11 cellular contexts compared by ENCODE assay signal in the genomic region with DNA sequence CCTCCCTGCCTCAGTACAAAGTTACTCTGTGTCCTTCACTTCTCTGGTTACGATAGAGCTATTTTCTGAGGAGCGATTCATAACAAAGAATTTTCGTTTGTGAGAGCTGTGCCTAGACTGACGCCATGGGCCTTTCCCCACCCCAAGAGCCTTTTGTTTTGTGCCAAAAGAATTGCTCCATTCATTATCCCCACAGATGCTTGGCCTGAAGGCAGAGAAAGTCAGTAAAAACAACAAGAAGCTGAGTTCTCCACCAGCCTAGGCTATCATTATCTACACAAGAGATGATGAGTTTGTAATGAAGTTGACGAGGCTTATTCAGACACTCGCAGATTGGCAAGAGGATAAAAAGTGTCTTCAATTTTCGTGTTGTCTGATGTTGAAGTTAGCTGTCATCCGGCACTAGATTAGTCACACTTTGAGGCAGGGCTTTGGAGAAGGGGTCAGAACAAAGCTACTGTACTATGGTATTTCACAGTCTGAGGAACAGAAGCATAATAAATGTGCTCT.
DNase-seq lines count a peak whose midpoint lies in the region; ATAC-seq, FAIRE-seq and TF ChIP-seq lines count a peak whose summit lies in the region.
"Had no signal": no experiment of that assay in that cellular context is flagged by ENCODE, and none has a peak within 500 bp of the region (broad histone marks: within the 10 kb centered on the region; RNA-seq: fewer than 3 reads in every experiment).

No MANE protein-coding gene starts in this region.

- H3K4me3 ChIP-seq in right cardiac atrium (ENCODE audit: low read length) = no peak overlapping the region
- no peak overlapping the region for H3K4me3 ChIP-seq in MG63

- peak overlapping the region; percentile 64 for H3K27ac ChIP-seq in right cardiac atrium (ENCODE audit: low read length)
- H3K27ac ChIP-seq: neutrophil had no signal

- peak; percentile 92 for ATAC-seq in right cardiac atrium

- H3K9me3 ChIP-seq in right cardiac atrium (ENCODE audit: control insufficient read depth, low read length) = no peaks in the 10 kb centered on the region
- H3K9me3 ChIP-seq in MG63 = no peaks in the 10 kb centered on the region
- H3K9me3 ChIP-seq: Caco-2, neutrophil had no signal

- H3K4me1 ChIP-seq in right cardiac atrium (ENCODE audit: control insufficient read depth, insufficient read depth, low read length) = no peaks in the 10 kb centered on the region
- H3K4me1 ChIP-seq: Caco-2 had no signal

- no peaks in the 10 kb centered on the region for H3K36me3 ChIP-seq in MG63
- H3K36me3 ChIP-seq: neutrophil had no signal

- WGBS in right cardiac atrium = 49% methylated on average over 8 of the region's 8 CpGs

- DNase-seq in GM03348 (ENCODE audit: low spot score) = peak; percentile 14
- DNase-seq in astrocyte of the hippocampus (ENCODE audit: low read depth, low spot score) = peak; percentile 63
- DNase-seq in right cardiac atrium = peak; percentile 56 to 73 (median 59)
- DNase-seq in putamen (ENCODE audit: low spot score) = peak; percentile 96
- no peak for DNase-seq in MG63
- no peak for DNase-seq in activated naive CD4-positive, alpha-beta T cell treated with anti-CD3 and anti-CD28 coated beads, Interleukin-2, amount 50 U/mL, for 16 hours
- no peak for DNase-seq in cortex of kidney (lab: John Stamatoyannopoulos, UW)
- DNase-seq in D721Med (ENCODE audit: insufficient read length, low spot score) = no peak
- DNase-seq: Caco-2, RPMI8226 had no signal

- H3K27me3 ChIP-seq in right cardiac atrium (ENCODE audit: control insufficient read depth, insufficient read depth) (no peaks in the 10 kb centered on the region), MG63 (no peaks in the 10 kb centered on the region)
- H3K27me3 ChIP-seq: neutrophil had no signal

- no peak for FAIRE-seq in D721Med (lab: Jason Lieb, UNC)

- no peak for TF ChIP-seq CTCF in D721Med (IDR thresholded peaks at IDR 0.05; ENCODE audit: insufficient read depth, missing control alignments)

- intact Hi-C loops in right cardiac atrium (cut with DNase I) = no loop called here

Comparison
In these comparisons a context has a peak if more than half of its experiments do, and no peak if none do; other contexts are left out.
1. DNase-seq: peak in GM03348 (single experiment), astrocyte of the hippocampus (single experiment), right cardiac atrium (3 of 3) and putamen (single experiment); none in MG63 (single experiment), activated naive CD4-positive, alpha-beta T cell treated with anti-CD3 and anti-CD28 coated beads, Interleukin-2, amount 50 U/mL, for 16 hours (single experiment), cortex of kidney (single experiment) and D721Med (single experiment).